8 cellular contexts compared by ENCODE assay signal in the genomic region with DNA sequence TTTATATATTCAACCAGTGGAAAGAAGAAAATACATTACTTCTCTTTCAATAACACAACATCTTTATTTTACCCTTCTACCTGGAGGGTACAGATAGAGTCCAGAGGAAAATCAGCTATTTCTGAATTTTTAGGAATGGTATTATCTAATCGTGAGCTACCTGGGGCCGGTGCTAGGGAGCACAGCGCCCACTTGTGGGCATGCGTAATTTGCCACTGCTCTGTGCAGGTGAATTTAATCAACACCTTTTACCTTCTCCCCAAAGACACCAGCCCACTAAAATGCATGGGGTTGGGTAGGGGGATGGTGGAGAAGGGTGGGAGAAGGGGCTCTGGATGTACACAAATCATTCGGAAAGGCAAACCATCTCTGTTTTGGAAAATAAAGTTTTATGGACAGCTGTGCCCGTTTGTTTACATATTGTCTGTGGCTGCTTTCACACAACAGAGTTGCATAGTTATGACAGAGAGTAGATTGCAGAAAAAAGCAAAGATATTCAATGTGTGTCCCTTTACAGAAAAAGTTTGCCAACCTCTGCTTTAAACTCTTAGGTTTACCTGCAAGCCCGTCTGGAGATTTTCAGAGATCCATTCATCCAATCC. TPM values are rescaled to one million over a fixed set of nuclear protein-coding genes. Genes with fewer than 3 reads are reported as not detected.
DNase-seq lines count a peak whose midpoint lies in the region; ATAC-seq, FAIRE-seq and TF ChIP-seq lines count a peak whose summit lies in the region.

No MANE protein-coding gene starts in this region.

- CTCF ChIA-PET in H1 (lab: Charles Lee; ENCODE audit: partially characterized antibody): interaction anchor here (0.6 to 3.1 kb wide), 27 partner anchors 8 to 1179 kb away, joined by 3 to 28 read pairs (median 3); partner anchors contain the start of gene DCC

- WGBS in H1 (ENCODE audit: extremely low coverage in 1 of 2, insufficient coverage in 1 of 2, insufficient read length in 1 of 2, insufficient replicate concordance in 2 of 2, low coverage in 1 of 2, low lambda C conversion rate in 2 of 2, missing lambda C conversion rate in 1 of 2), 2 experiments: 33% methylated on average over 7 of the region's 7 CpGs; no CpG with 5 or more reads in 1 of the 2 experiments
- WGBS in transverse colon (ENCODE audit: low coverage in 1 of 2), 2 donors: 31 to 78% methylated on average over 1 to 7 of the region's 7 CpGs

- no peak overlapping the region for H3K23ac ChIP-seq in H1 (ENCODE audit: insufficient read length)

- H3K9ac ChIP-seq in H1 (replicated peaks in 1 of 4; ENCODE audit: extremely low read depth in 1 of 4, low read depth in 3 of 4, low read length in 3 of 4): no peak overlapping the region

- peak; percentile 93 to 95 for TF ChIP-seq RAD21 in H1 (IDR thresholded peaks at IDR 0.05 in 1 of 2, conservative IDR thresholded peaks at IDR 0.05 in 1 of 2; ENCODE audit: low read depth in 2 of 2, low read length in 2 of 2)

- no peak overlapping the region for H3K18ac ChIP-seq in H1 (ENCODE audit: extremely low read depth, low read length)

- FAIRE-seq in H1 (lab: Jason Lieb, UNC): peak; percentile 76

- H3K4me1 ChIP-seq in H1 (replicated peaks in 1 of 4; ENCODE audit: control insufficient read depth in 3 of 4, insufficient read depth in 4 of 4, low read length in 3 of 4): peaks cover 0 to 6% (median 0%) of the 10 kb centered on the region in 4 experiments; a peak in 3 of 7 replicates
- H3K4me1 ChIP-seq in transverse colon: no peaks in the 10 kb centered on the region

- POLR2A ChIA-PET in H1 (lab: Charles Lee; ENCODE audit: partially characterized antibody): no interaction called here

- intact Hi-C loops in transverse colon (cut with DNase I; ENCODE audit: low total_unique reads): no loop called here

- H3K4me2 ChIP-seq in H1 (ENCODE audit: insufficient read depth in 1 of 2, low read depth in 2 of 2, low read length in 2 of 2): no peak overlapping the region

- in situ Hi-C loops in transverse colon (cut with MboI; ENCODE audit: low pct_ligation_motif_present in 1 of 4, low pct_unique_long_range_greater_than_20kb in 1 of 4, low sequenced_read_pairs in 3 of 4): loop anchor here in 3 of 4 donors (10.0 to 25.0 kb wide), 2 partner anchors 624 to 626 kb away; no protein-coding TSS in a partner anchor

- TF ChIP-seq EP300 in H1 (IDR thresholded peaks at IDR 0.05; ENCODE audit: borderline replicate concordance in 1 of 2, low read depth in 2 of 2, low read length in 2 of 2) (no peak), transverse colon (IDR thresholded peaks at IDR 0.05; ENCODE audit: low read depth) (no peak)

- H2BK120ac ChIP-seq in H1 (replicated peaks; ENCODE audit: low read depth, low read length): no peak overlapping the region

- H3K56ac ChIP-seq in H1 (replicated peaks; ENCODE audit: insufficient read length, low read depth, low read length): no peak overlapping the region

- no peak for ATAC-seq in HG03439 (IDR thresholded peaks at IDR 0.05; ENCODE audit: unreplicated experiment)

- no peaks in the 10 kb centered on the region for H4K20me1 ChIP-seq in H1 (replicated peaks in 1 of 2; ENCODE audit: control insufficient read depth in 1 of 2, insufficient read depth in 2 of 2, low read length in 2 of 2)

- no peaks in the 10 kb centered on the region for H3K27me3 ChIP-seq in GM06990 (replicated peaks; ENCODE audit: control insufficient read depth, insufficient read depth, low read length)
- H3K27me3 ChIP-seq in H1 (replicated peaks in 1 of 4; ENCODE audit: control insufficient read depth in 3 of 4, extremely low read depth in 1 of 4, insufficient read depth in 3 of 4, low read length in 3 of 4): no peaks in the 10 kb centered on the region; a peak in 1 of 7 replicates
- no peaks in the 10 kb centered on the region for H3K27me3 ChIP-seq in transverse colon

- H3K27ac ChIP-seq in H1 (ENCODE audit: low read depth, low read length) (no peak overlapping the region), transverse colon (no peak overlapping the region)

- H4K5ac ChIP-seq in H1 (ENCODE audit: insufficient read length, low read depth, low read length): no peak overlapping the region

- H3K36me3 ChIP-seq in GM06990 (ENCODE audit: control insufficient read depth, insufficient read depth, low read length) (no peaks in the 10 kb centered on the region), H1 (ENCODE audit: control insufficient read depth in 2 of 4, insufficient read depth in 4 of 4, low read length in 3 of 4) (no peaks in the 10 kb centered on the region), transverse colon (no peaks in the 10 kb centered on the region)

- no peaks in the 10 kb centered on the region for H3K9me3 ChIP-seq in H1 (ENCODE audit: insufficient read depth in 2 of 2, low read depth in 1 of 2, low read length in 1 of 2)
- no peaks in the 10 kb centered on the region for H3K9me3 ChIP-seq in transverse colon

- TF ChIP-seq CTCF in GM06990 (IDR thresholded peaks at IDR 0.05; ENCODE audit: insufficient read depth, low read length, poor library complexity, severe bottlenecking) (peak; percentile 98), GM20000 (IDR thresholded peaks at IDR 0.05; ENCODE audit: extremely low read depth, missing control alignments) (peak; percentile 85), H1 (IDR thresholded peaks at IDR 0.05; ENCODE audit: control extremely low read depth in 1 of 3, insufficient read depth in 1 of 3, low read depth in 1 of 3, low read length in 3 of 3) (peak; percentile 76 to 87 (median 82)), transverse colon (IDR thresholded peaks at IDR 0.05) (peak; percentile 32 to 58 (median 52))

- H2BK12ac ChIP-seq in H1 (ENCODE audit: low read depth, low read length): no peak overlapping the region

- no peak overlapping the region for H3K14ac ChIP-seq in H1 (ENCODE audit: insufficient read length)

- no peaks in the 10 kb centered on the region for H3K23me2 ChIP-seq in H1 (ENCODE audit: low read depth, low read length)

- TF ChIP-seq POLR2A in H1 (IDR thresholded peaks at IDR 0.05; ENCODE audit: control extremely low read depth in 1 of 2, low read depth in 2 of 2, low read length in 2 of 2) (no peak), transverse colon (IDR thresholded peaks at IDR 0.05) (no peak)

- H2BK20ac ChIP-seq in H1 (ENCODE audit: low read length): no peak overlapping the region

- no peak overlapping the region for H2AK5ac ChIP-seq in H1 (ENCODE audit: low read depth, low read length)

- H3K4me3 ChIP-seq in GM06990 (replicated peaks; ENCODE audit: low read depth, low read length) (no peak overlapping the region), H1 (ENCODE audit: extremely low read depth in 1 of 4, insufficient read depth in 2 of 4, low read depth in 3 of 4, low read length in 4 of 4) (no peak overlapping the region), transverse colon (no peak overlapping the region)

- no peak overlapping the region for H4K8ac ChIP-seq in H1 (ENCODE audit: extremely low read depth, insufficient read depth, low read length)

- no peak overlapping the region for H4K91ac ChIP-seq in H1 (replicated peaks; ENCODE audit: insufficient read length, low read length)

- no peak overlapping the region for H2BK15ac ChIP-seq in H1 (ENCODE audit: low read length)

- H2AFZ ChIP-seq in H1 (ENCODE audit: low read length): no peak overlapping the region

- H3K79me1 ChIP-seq in H1 (ENCODE audit: low read depth, low read length): no peaks in the 10 kb centered on the region

- H3K4ac ChIP-seq in H1 (replicated peaks; ENCODE audit: insufficient read length, low read depth, low read length): no peak overlapping the region

- peak; percentile 15 for DNase-seq in GM06990 (ENCODE audit: extremely low read depth, insufficient read length)
- DNase-seq in GM20000 (ENCODE audit: low spot score): peak; percentile 32
- DNase-seq in NCI-H146 treated with DMSO at 0.1 percent for 48 hours (lab: John Stamatoyannopoulos, UW; ENCODE audit: unreplicated experiment): peak; percentile 67
- DNase-seq in H1 (ENCODE audit: low read depth in 1 of 2, low spot score in 2 of 2): peak; percentile 33 to 81
- peak; percentile 13 for DNase-seq in transverse colon
- no peak for DNase-seq in SHP77 treated with DMSO at 0.1 percent for 48 hours (lab: John Stamatoyannopoulos, UW)
- no peak for DNase-seq in GDM1 (lab: John Stamatoyannopoulos, UW)

- no peaks in the 10 kb centered on the region for H3K79me2 ChIP-seq in H1 (ENCODE audit: control insufficient read depth in 1 of 2, insufficient read depth in 2 of 2, low read length in 2 of 2)

- no peak overlapping the region for H2BK5ac ChIP-seq in H1 (ENCODE audit: low read depth, low read length)

TF ChIP-seq in H1, 55 proteins besides CTCF, POLR2A, EP300 and RAD21:
- TF ChIP-seq TEAD4 (IDR thresholded peaks at IDR 0.05; ENCODE audit: low read depth, low read length): peak; percentile 40; the same call in 1 of the 2 replicates
- TF ChIP-seq RXRA (IDR thresholded peaks at IDR 0.05; ENCODE audit: insufficient read depth, low read depth, low read length): no peak
- TF ChIP-seq E2F6 (IDR thresholded peaks at IDR 0.05): no peak
- TF ChIP-seq RBBP5 (IDR thresholded peaks at IDR 0.05; ENCODE audit: borderline replicate concordance, low read depth, low read length): no peak
- TF ChIP-seq TAF7 (optimal IDR thresholded peaks at IDR 0.05; ENCODE audit: borderline replicate concordance, low read depth, low read length): no peak
TF ChIP-seq in H1: peak in this region for 1.

RNA-seq across cellular contexts. Expression of gene DCC, which starts 51.5 kb away (rescaled TPM):
- 1.1 and 1.4 TPM in 2 replicates for total RNA-seq in H1 (2021; fragmentation: NEBNext Ultra II Directional; extraction: Animal tissue kit (Norgen Biotek cat#: 25700))
- polyA plus RNA-seq in H1 (2011; rRNA removed): 0.13 and 0.14 TPM in 2 replicates
- 0.18 TPM for polyA plus RNA-seq in H1 (2011; cell fraction: cytosol; rRNA removed)
- 0.34 TPM for polyA plus RNA-seq in H1 (2011; cell fraction: nucleus; rRNA removed)
- polyA plus RNA-seq in H1 (2012, experiment 1 of 2): 0.08 to 0.35 TPM (median 0.22 TPM) in 4 replicates
- polyA plus RNA-seq in H1 (2012, experiment 2 of 2): 0.03 TPM
- 1.6 TPM for polyA plus RNA-seq in H1 (2013, experiment 1 of 2)
- polyA plus RNA-seq in H1 (2013, experiment 2 of 2): 1.9 TPM
- 0.22 and 0.27 TPM in 2 replicates for polyA minus RNA-seq in H1 (2011; rRNA and poly(A)+ RNA removed)
- 0.51 TPM for polyA minus RNA-seq in H1 (2011; cell fraction: cytosol; rRNA and poly(A)+ RNA removed)
- polyA minus RNA-seq in H1 (2011; cell fraction: nucleus; rRNA and poly(A)+ RNA removed): 1.3 TPM
- 1 to 10 TPM in 1 of 4 donors, under 1 TPM in 1, not detected in 2; 0.27 to 2.5 TPM for total RNA-seq in transverse colon

Comparison
In these comparisons a context has a peak if more than half of its experiments do, and no peak if none do; other contexts are left out.
1. DNase-seq: peak in GM06990 (single experiment), GM20000 (single experiment), NCI-H146 treated with DMSO at 0.1 percent for 48 hours (single experiment), H1 (2 of 2) and transverse colon (single experiment); none in SHP77 treated with DMSO at 0.1 percent for 48 hours (single experiment) and GDM1 (single experiment).
2. Peak in every context shown above with its lines, with median percentiles within 50 percentile points of each other: CTCF ChIP-seq.